31 cellular contexts compared by ENCODE assay signal in the genomic region with DNA sequence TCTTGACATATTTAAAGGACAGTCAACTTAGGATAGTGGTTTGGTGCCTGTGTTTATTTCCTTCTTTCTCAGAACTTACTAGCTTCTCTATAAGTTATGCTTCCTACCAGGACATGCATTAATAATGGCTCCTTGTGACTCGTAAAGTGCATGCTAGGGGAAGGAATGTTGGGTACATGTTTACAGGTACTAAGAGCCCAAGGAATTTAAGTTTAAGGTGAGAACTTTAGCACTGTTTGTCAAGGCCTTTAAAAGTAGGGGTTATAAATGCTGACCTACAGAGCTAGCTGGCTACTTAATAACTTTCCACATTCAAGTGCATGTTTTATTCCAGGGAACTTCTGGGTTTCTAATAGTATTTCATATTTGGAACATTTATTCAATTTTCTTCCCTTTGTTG. TPM values are rescaled to one million over a fixed set of nuclear protein-coding genes. Genes with fewer than 3 reads are reported as not detected.
"Had no signal": no experiment of that assay in that cellular context is flagged by ENCODE, and none has a peak within 500 bp of the region (broad histone marks: within the 10 kb centered on the region; RNA-seq: fewer than 3 reads in every experiment).

A gene (minus strand): TSS at position 101 of the 400 bp plus-strand sequence. CDS start 92 bp downstream, at position 9.

- H3K27ac ChIP-seq: dorsolateral prefrontal cortex, gastrocnemius medialis, left lung, neutrophil, parathyroid adenoma, prostate gland, skin epidermis, spleen, testis, tibial artery had no signal

- H2AFZ ChIP-seq: parathyroid adenoma had no signal

- H3K79me2 ChIP-seq: parathyroid adenoma had no signal

- H3K36me3 ChIP-seq: gastrocnemius medialis, left lung, neutrophil, prostate gland, spleen, tibial artery had no signal

- ATAC-seq: gastrocnemius medialis; left cardiac atrium; left lung; mucosa of descending colon; natural killer cell treated with Interleukin-12 subunit alpha and Interleukin-12 subunit beta and Interleukin-15 and Interleukin-18, amount 100 ng/mL, for 72 hours; right cardiac atrium; stimulated activated memory B cell treated with anti-CD40 and anti-IgM and Interleukin-4, amounts not matched to agents 10 μg/mL and 1 μg/mL and 100 μg/mL, for 72 hours; stimulated activated naive CD8-positive, alpha-beta T cell treated with anti-CD3 and anti-CD28 coated beads, Interleukin-15, Interleukin-2, amounts not matched to agents 100 U/mL and 50 U/mL, for 24 hours had no signal

- FAIRE-seq: urothelium cell line had no signal

- H3K4me1 ChIP-seq: gastrocnemius medialis, left lung, parathyroid adenoma, prostate gland, testis, tibial artery had no signal

- DNase-seq: dorsolateral prefrontal cortex; effector CD4-positive, alpha-beta T cell; foreskin fibroblast; gastrocnemius medialis; head of caudate nucleus; left cardiac atrium; left lung; mesenchymal stem cell; mucosa of descending colon; naive B cell; right cardiac atrium; spleen; stimulated activated CD4-positive, alpha-beta T cell treated with anti-CD3 and anti-CD28 coated beads, Interleukin-4, amount 100 ng/mL, for 4 hours; stimulated activated naive CD8-positive, alpha-beta T cell treated with anti-CD3 and anti-CD28 coated beads, Interleukin-15, Interleukin-2, amounts not matched to agents 100 U/mL and 50 U/mL, for 24 hours; substantia nigra; testis; tibial artery had no signal

- H3K9me3 ChIP-seq: gastrocnemius medialis, left lung, mucosa of descending colon, neutrophil, prostate gland, spleen, testis, tibial artery had no signal

- H3K4me3 ChIP-seq: dorsolateral prefrontal cortex, gastrocnemius medialis, left lung, mucosa of descending colon, prostate gland, skin epidermis, spleen, testis, tibial artery had no signal

- H3K9ac ChIP-seq: parathyroid adenoma had no signal

- H3K27me3 ChIP-seq: dorsolateral prefrontal cortex, gastrocnemius medialis, left lung, neutrophil, spleen, testis, tibial artery had no signal

RNA-seq across cellular contexts. Expression of the gene that starts here (rescaled TPM):
- total RNA-seq: dorsolateral prefrontal cortex; gastrocnemius medialis; glomerular endothelial cell; kidney epithelial cell; left cardiac atrium; left lung; lower leg skin; lung microvascular endothelial cell; mesothelial cell of epicardium; mucosa of descending colon; natural killer cell treated with Interleukin-12 subunit alpha and Interleukin-12 subunit beta and Interleukin-15 and Interleukin-18, amount 100 ng/mL, for 72 hours; neural crest cell; omental fat pad; prostate gland; right cardiac atrium; spleen had no signal
